Comparison of ENCODE assay signal across 20 cellular contexts in genomic region chr9:15499108-15499507, GRCh38. TPM values are rescaled to one million over a fixed set of nuclear protein-coding genes. Genes with fewer than 3 reads are reported as not detected.
DNase-seq lines count a peak whose midpoint lies in the region; ATAC-seq and TF ChIP-seq lines count a peak whose summit lies in the region.
"Had no signal": no experiment of that assay in that cellular context is flagged by ENCODE, and none has a peak within 500 bp of the region (broad histone marks: within the 10 kb centered on the region; RNA-seq: fewer than 3 reads in every experiment).

No MANE protein-coding gene starts in this region.

- H3K9me3 Mint-ChIP-seq in activated CD8-positive, alpha-beta memory T cell treated with anti-CD3 and anti-CD28 coated beads, Interleukin-2, amount 10 ng/mL, durations not matched to agents 7 days and 5 days (ENCODE audit: low read depth): no peaks in the 10 kb centered on the region
- H3K9me3 Mint-ChIP-seq in central memory CD8-positive, alpha-beta T cell: no peaks in the 10 kb centered on the region
- no peaks in the 10 kb centered on the region for H3K9me3 Mint-ChIP-seq in stimulated activated effector memory CD8-positive, alpha-beta T cell treated with anti-CD3 and anti-CD28 coated beads, Interleukin-12 subunit alpha, Interleukin-12 subunit beta, amount 100 ng/mL, for 72 hours

- H3K27ac Mint-ChIP-seq in activated CD8-positive, alpha-beta memory T cell treated with anti-CD3 and anti-CD28 coated beads, Interleukin-2, amount 10 ng/mL, durations not matched to agents 7 days and 5 days: peak overlapping the region; percentile 57
- peak overlapping the region; percentile 62 for H3K27ac Mint-ChIP-seq in central memory CD8-positive, alpha-beta T cell (ENCODE audit: low read depth)
- H3K27ac Mint-ChIP-seq in stimulated activated effector memory CD8-positive, alpha-beta T cell treated with anti-CD3 and anti-CD28 coated beads, Interleukin-12 subunit alpha, Interleukin-12 subunit beta, amount 100 ng/mL, for 72 hours: peak overlapping the region; percentile 65

- in situ Hi-C loops in gastrocnemius medialis (cut with MboI; ENCODE audit: low sequenced_read_pairs in 4 of 4): no loop called here

- H3K27ac ChIP-seq in gastrocnemius medialis: no peak overlapping the region
- H3K27ac ChIP-seq: BLaER1, esophagus squamous epithelium, vagina had no signal

- CTCF ChIA-PET in activated CD8-positive, alpha-beta memory T cell treated with anti-CD3 and anti-CD28 coated beads, Interleukin-2, amount 10 ng/mL, durations not matched to agents 7 days and 5 days (lab: Charles Lee): interaction anchor here (1.0 to 2.7 kb wide), 3 partner anchors 9 to 41 kb away, joined by 3 to 12 read pairs (median 3); partner anchors contain the start of gene PSIP1

- ATAC-seq in activated CD8-positive, alpha-beta memory T cell treated with anti-CD3 and anti-CD28 coated beads, Interleukin-2, amount 10 ng/mL, durations not matched to agents 7 days and 5 days: no peak
- ATAC-seq in SK-N-SH treated with all-trans-retinoic acid at 6 μM for 48 hours (peak; percentile 86), gastrocnemius medialis (no peak)
- no peak for ATAC-seq in central memory CD8-positive, alpha-beta T cell (replicated peaks; ENCODE audit: extremely low read depth, poor library complexity, severe bottlenecking)
- no peak for ATAC-seq in stimulated activated effector memory CD8-positive, alpha-beta T cell treated with anti-CD3 and anti-CD28 coated beads, Interleukin-12 subunit alpha, Interleukin-12 subunit beta, amount 100 ng/mL, for 72 hours
- ATAC-seq: left cardiac atrium had no signal

- TF ChIP-seq CTCF in gastrocnemius medialis (IDR thresholded peaks at IDR 0.05 in 4 of 5, conservative IDR thresholded peaks at IDR 0.05 in 1 of 5): no peak

- H3K9me3 ChIP-seq in gastrocnemius medialis: no peaks in the 10 kb centered on the region
- H3K9me3 ChIP-seq: esophagus squamous epithelium, vagina had no signal

- DNase-seq in activated CD8-positive, alpha-beta memory T cell treated with anti-CD3 and anti-CD28 coated beads, Interleukin-2, amount 10 ng/mL, durations not matched to agents 7 days and 5 days: no peak
- DNase-seq in activated CD8-positive, alpha-beta memory T cell treated with anti-CD3 and anti-CD28 coated beads for 24 hours: no peak
- no peak for DNase-seq in central memory CD8-positive, alpha-beta T cell (ENCODE audit: low spot score in 2 of 2)
- no peak for DNase-seq in stimulated activated effector memory CD8-positive, alpha-beta T cell treated with anti-CD3 and anti-CD28 coated beads, Interleukin-12 subunit alpha, Interleukin-12 subunit beta, amount 100 ng/mL, for 72 hours (ENCODE audit: low spot score in 2 of 2)
- no peak for DNase-seq in central memory CD4-positive, alpha-beta T cell
- DNase-seq in NCI-H526 treated with DMSO at 0.1 percent for 48 hours (lab: John Stamatoyannopoulos, UW) (no peak), gastrocnemius medialis (no peak)
- DNase-seq: activated effector memory CD4-positive, alpha-beta T cell treated with anti-CD3 and anti-CD28 coated beads, Interleukin-2, amount 50 U/mL, for 16 hours; DMS 273 treated with DMSO at 0.1 percent for 48 hours; effector CD8-positive, alpha-beta T cell; esophagus squamous epithelium; GDM1; left cardiac atrium; mesenchymal stem cell; NCI-H146; NCI-H2171; NCI-H524 treated with DMSO at 0.1 percent for 48 hours had no signal

- H3K36me3 ChIP-seq in gastrocnemius medialis: peaks cover 0 to 4% of the 10 kb centered on the region in 2 donors
- H3K36me3 ChIP-seq: vagina had no signal

- H3K36me3 Mint-ChIP-seq in activated CD8-positive, alpha-beta memory T cell treated with anti-CD3 and anti-CD28 coated beads, Interleukin-2, amount 10 ng/mL, durations not matched to agents 7 days and 5 days: peaks cover 57% of the 10 kb centered on the region
- peaks cover 41% of the 10 kb centered on the region for H3K36me3 Mint-ChIP-seq in central memory CD8-positive, alpha-beta T cell (ENCODE audit: insufficient read depth)
- H3K36me3 Mint-ChIP-seq in stimulated activated effector memory CD8-positive, alpha-beta T cell treated with anti-CD3 and anti-CD28 coated beads, Interleukin-12 subunit alpha, Interleukin-12 subunit beta, amount 100 ng/mL, for 72 hours: peaks cover 84% of the 10 kb centered on the region

- H3K27me3 ChIP-seq in gastrocnemius medialis: no peaks in the 10 kb centered on the region
- H3K27me3 ChIP-seq: BLaER1, esophagus squamous epithelium, vagina had no signal

- intact Hi-C loops in gastrocnemius medialis (cut with DNase I; ENCODE audit: low total_unique reads): no loop called here

- H3K4me1 ChIP-seq in gastrocnemius medialis: no peaks in the 10 kb centered on the region
- H3K4me1 ChIP-seq: BLaER1, esophagus squamous epithelium, vagina had no signal

- no peak overlapping the region for H3K4me3 Mint-ChIP-seq in activated CD8-positive, alpha-beta memory T cell treated with anti-CD3 and anti-CD28 coated beads, Interleukin-2, amount 10 ng/mL, durations not matched to agents 7 days and 5 days
- H3K4me3 Mint-ChIP-seq in central memory CD8-positive, alpha-beta T cell: peak overlapping the region; percentile 13
- no peak overlapping the region for H3K4me3 Mint-ChIP-seq in stimulated activated effector memory CD8-positive, alpha-beta T cell treated with anti-CD3 and anti-CD28 coated beads, Interleukin-12 subunit alpha, Interleukin-12 subunit beta, amount 100 ng/mL, for 72 hours

- H3K4me3 ChIP-seq in gastrocnemius medialis: no peak overlapping the region
- H3K4me3 ChIP-seq: BLaER1, esophagus squamous epithelium, vagina had no signal

- no peaks in the 10 kb centered on the region for H3K27me3 Mint-ChIP-seq in activated CD8-positive, alpha-beta memory T cell treated with anti-CD3 and anti-CD28 coated beads, Interleukin-2, amount 10 ng/mL, durations not matched to agents 7 days and 5 days
- H3K27me3 Mint-ChIP-seq in central memory CD8-positive, alpha-beta T cell: no peaks in the 10 kb centered on the region

- peaks cover 43% of the 10 kb centered on the region for H3K4me1 Mint-ChIP-seq in activated CD8-positive, alpha-beta memory T cell treated with anti-CD3 and anti-CD28 coated beads, Interleukin-2, amount 10 ng/mL, durations not matched to agents 7 days and 5 days
- H3K4me1 Mint-ChIP-seq in central memory CD8-positive, alpha-beta T cell: peaks cover 53% of the 10 kb centered on the region
- peaks cover 31% of the 10 kb centered on the region for H3K4me1 Mint-ChIP-seq in stimulated activated effector memory CD8-positive, alpha-beta T cell treated with anti-CD3 and anti-CD28 coated beads, Interleukin-12 subunit alpha, Interleukin-12 subunit beta, amount 100 ng/mL, for 72 hours

- TF ChIP-seq POLR2A in gastrocnemius medialis (IDR thresholded peaks at IDR 0.05): no peak

TF ChIP-seq in SK-N-SH treated with all-trans-retinoic acid at 6 μM for 48 hours, 23 proteins besides CTCF, POLR2A, EP300 and RAD21 (continues in another document):
- TF ChIP-seq BACH2 (CRISPR knock-in tag; IDR thresholded peaks at IDR 0.05; ENCODE audit: borderline replicate concordance) (no peak), ESRRG (CRISPR knock-in tag; IDR thresholded peaks at IDR 0.05) (no peak), RARB (CRISPR knock-in tag; IDR thresholded peaks at IDR 0.05) (no peak), ZNF8 (CRISPR knock-in tag; IDR thresholded peaks at IDR 0.05) (no peak), GLIS3 (CRISPR knock-in tag; IDR thresholded peaks at IDR 0.05) (no peak), PATZ1 (CRISPR knock-in tag; IDR thresholded peaks at IDR 0.05; ENCODE audit: borderline replicate concordance) (no peak), TOX (CRISPR knock-in tag; IDR thresholded peaks at IDR 0.05; ENCODE audit: borderline replicate concordance) (no peak), ZFP30 (CRISPR knock-in tag; IDR thresholded peaks at IDR 0.05) (no peak)

RNA-seq across cellular contexts. Expression of gene PSIP1, which starts 11.7 kb away (rescaled TPM):
- 100 to 1,000 TPM in 1 of 2 experiments, 10 to 100 TPM in 1; 92.6 to 126 TPM for total RNA-seq in activated CD8-positive, alpha-beta memory T cell treated with anti-CD3 and anti-CD28 coated beads, Interleukin-2, amount 10 ng/mL, durations not matched to agents 7 days and 5 days
- total RNA-seq in gastrocnemius medialis: 10 to 100 TPM; 11.7 to 21.3 (median 12.5) TPM

RNA-seq across cellular contexts. Expression of gene CCDC171, which starts 53.7 kb away (rescaled TPM):
- 1 to 10 TPM; 2.5 to 2.9 TPM for total RNA-seq in activated CD8-positive, alpha-beta memory T cell treated with anti-CD3 and anti-CD28 coated beads, Interleukin-2, amount 10 ng/mL, durations not matched to agents 7 days and 5 days
- 1 to 10 TPM in 3 of 4 donors, under 1 TPM in 1; 0.61 to 1.7 (median 1.3) TPM for total RNA-seq in gastrocnemius medialis

Comparison
In these comparisons a context has a peak if more than half of its experiments do, and no peak if none do; other contexts are left out.
1. RNA of gene PSIP1, which starts 11.7 kb away (total RNA-seq): 92.6 to 126 TPM in activated CD8-positive, alpha-beta memory T cell treated with anti-CD3 and anti-CD28 coated beads, Interleukin-2, amount 10 ng/mL, durations not matched to agents 7 days and 5 days; 11.7 to 21.3 TPM in gastrocnemius medialis; every median in the first group is over 4 times any median in the second.
2. Peak in every context shown above with its lines, with median percentiles within 50 percentile points of each other: H3K27ac Mint-ChIP-seq.